In genomic region chrX:54808109-54808604, GRCh38 we compare ENCODE assay signal across 8 cellular contexts. TPM values are rescaled to one million over a fixed set of nuclear protein-coding genes. Genes with fewer than 3 reads are reported as not detected.
A peak's percentile ranks its signal among the peaks of the same experiment; 100 is the strongest.
DNase-seq lines count a peak whose midpoint lies in the region; ATAC-seq and TF ChIP-seq lines count a peak whose summit lies in the region.

No MANE protein-coding gene starts in this region.

- peaks cover 20% of the 10 kb centered on the region for H3K4me1 Mint-ChIP-seq in CD14-positive monocyte

- H3K4me3 ChIP-seq in SJSA1 (peak overlapping the region; percentile 63), iPS DF 6.9 (ENCODE audit: low read length) (peak overlapping the region; percentile 57; the same call in 1 of the 2 replicates), retinal pigment epithelial cell (ENCODE audit: low read length) (peak overlapping the region; percentile 77)

- no peaks in the 10 kb centered on the region for H3K27me3 ChIP-seq in SJSA1 (replicated peaks)
- H3K27me3 ChIP-seq in iPS DF 6.9 (ENCODE audit: control insufficient read depth, insufficient read depth, low read length): no peaks in the 10 kb centered on the region

- no peaks in the 10 kb centered on the region for H3K9me3 ChIP-seq in SJSA1 (replicated peaks)
- H3K9me3 ChIP-seq in iPS DF 6.9 (ENCODE audit: control insufficient read depth, insufficient read depth, low read length): no peaks in the 10 kb centered on the region

- no CpG with 5 or more reads among the region's 23 CpGs for WGBS in iPS DF 6.9 (ENCODE audit: insufficient coverage, insufficient read length)

- ATAC-seq in GM19395 (IDR thresholded peaks at IDR 0.05; ENCODE audit: unreplicated experiment) (peak; percentile 23), HG03558 (IDR thresholded peaks at IDR 0.05; ENCODE audit: extremely low read depth, unreplicated experiment) (peak; percentile 8)

- TF ChIP-seq CTCF in CD14-positive monocyte (IDR thresholded peaks at IDR 0.05) (no peak), retinal pigment epithelial cell (conservative IDR thresholded peaks at IDR 0.05; ENCODE audit: low read depth, low read length) (no peak)

- H3K36me3 ChIP-seq in SJSA1: peaks cover 18% of the 10 kb centered on the region
- peaks cover 19% of the 10 kb centered on the region; the same call in 1 of the 2 replicates for H3K36me3 ChIP-seq in iPS DF 6.9 (ENCODE audit: control insufficient read depth, insufficient read depth, low read length)

- peak overlapping the region; percentile 88 to 94 for H3K4me3 Mint-ChIP-seq in CD14-positive monocyte

- H3K27me3 Mint-ChIP-seq in CD14-positive monocyte (ENCODE audit: low read depth in 3 of 3): peaks cover 2 to 10% (median 6%) of the 10 kb centered on the region in 3 donors

- H3K9me3 Mint-ChIP-seq in CD14-positive monocyte: peaks cover 0 to 5% (median 2%) of the 10 kb centered on the region in 7 donors

- DNase-seq in CD14-positive monocyte (ENCODE audit: low spot score) (no peak), SJSA1 (ENCODE audit: low read depth in 1 of 2, low spot score in 2 of 2) (peak in 1 of 2 experiments; percentile 60), astrocyte of the hippocampus (ENCODE audit: low read depth, low spot score) (peak; percentile 71), iPS DF 6.9 (ENCODE audit: low read depth, low spot score) (no peak), retinal pigment epithelial cell (ENCODE audit: low read depth) (no peak), RPMI8226 (no peak)

- H3K27ac ChIP-seq in SJSA1 (peak overlapping the region; percentile 54), iPS DF 6.9 (ENCODE audit: low read length) (no peak overlapping the region)

- intact Hi-C loops in CD14-positive monocyte (cut with micrococcal nuclease): loop anchor here (10.0 kb wide), 5 partner anchors 163 to 1123 kb away; partner anchors contain the start of genes APEX2 (in 1 of the 2), HUWE1 (in 1 of the 2) and RRAGB (in 1 of the 2)

- no peaks in the 10 kb centered on the region for H3K4me1 ChIP-seq in SJSA1 (replicated peaks)
- H3K4me1 ChIP-seq in iPS DF 6.9 (ENCODE audit: control insufficient read depth, insufficient read depth, low read length): no peaks in the 10 kb centered on the region

- H3K36me3 Mint-ChIP-seq in CD14-positive monocyte: peaks cover 9 to 16% of the 10 kb centered on the region in 2 donors

- peak overlapping the region; percentile 77 to 92 (median 89) for H3K27ac Mint-ChIP-seq in CD14-positive monocyte

RNA-seq across cellular contexts. Expression of gene MAGED2, which starts 0.6 kb away (rescaled TPM):
- polyA plus RNA-seq in CD14-positive monocyte: 10 to 100 TPM; 38.3 to 39.1 TPM
- total RNA-seq in SJSA1 (2014; rRNA removed; shearing (Covaris generic)): 166 and 179 TPM in 2 replicates

RNA-seq across cellular contexts. Expression of gene ITIH6, which starts 10.1 kb away (rescaled TPM):
- not detected for polyA plus RNA-seq in CD14-positive monocyte
- total RNA-seq in SJSA1 (2014; rRNA removed; shearing (Covaris generic)): not detected in 2 replicates
